Comparison of ENCODE assay signal across 23 cellular contexts in genomic region chr16:66950971-66951790, GRCh38. TPM values are rescaled to one million over a fixed set of nuclear protein-coding genes. Genes with fewer than 3 reads are reported as not detected.
DNase-seq lines count a peak whose midpoint lies in the region; ATAC-seq and TF ChIP-seq lines count a peak whose summit lies in the region.
"Had no signal": no experiment of that assay in that cellular context is flagged by ENCODE, and none has a peak within 500 bp of the region (broad histone marks: within the 10 kb centered on the region; RNA-seq: fewer than 3 reads in every experiment).

No MANE protein-coding gene starts in this region.

- no peak overlapping the region for H3K56ac ChIP-seq in mesendoderm (ENCODE audit: low read length)

- H3K23ac ChIP-seq in mesendoderm (ENCODE audit: low read length): no peak overlapping the region

- H4K20me1 ChIP-seq in GM23248 (ENCODE audit: insufficient read depth): no peaks in the 10 kb centered on the region

- peaks cover 4% of the 10 kb centered on the region; the same call in 1 of the 2 replicates for H3K4me1 ChIP-seq in GM23248 (ENCODE audit: insufficient read depth)
- H3K4me1 ChIP-seq in mesendoderm (ENCODE audit: control insufficient read depth, low read depth, low read length): no peaks in the 10 kb centered on the region
- H3K4me1 ChIP-seq in A673 (ENCODE audit: insufficient read depth, low read length, poor library complexity, severe bottlenecking): no peaks in the 10 kb centered on the region
- H3K4me1 ChIP-seq: BE2C had no signal

- H3K9me2 ChIP-seq in GM23248 (ENCODE audit: insufficient read depth): no peaks in the 10 kb centered on the region

- H3F3A ChIP-seq in GM23248 (ENCODE audit: insufficient read depth): 0 out of 2 replicates have a peak, but pooled peaks cover 4% of the 10 kb centered on the region

- in situ Hi-C loops in GM23248 (cut with MboI): loop anchor here (25.0 kb wide), 1 partner anchor 211 kb away; the partner anchor contains the start of genes B3GNT9, FBXL8, HSF4 and NOL3

- H2AFZ ChIP-seq in GM23248: no peak overlapping the region

- intact Hi-C loops in A673 (cut with micrococcal nuclease; ENCODE audit: unreplicated experiment): loop anchor here (5.0 kb wide), 2 partner anchors 61 to 446 kb away; no protein-coding TSS in a partner anchor

- no peak overlapping the region for H4K5ac ChIP-seq in mesendoderm (ENCODE audit: low read length)

- no peak overlapping the region for H2BK5ac ChIP-seq in mesendoderm (ENCODE audit: low read length)

- no TSS peak for BruUV-seq in A673 (replicated peaks; lab: Mats Ljungman, UMichigan)

- H2AK5ac ChIP-seq in mesendoderm (ENCODE audit: low read length): no peak overlapping the region

- POLR2A ChIA-PET in A673 (lab: Charles Lee; ENCODE audit: low non-redundant PET): interaction anchor here (0.7 kb wide), 1 partner anchor 260 kb away, joined by 3 read pairs; no protein-coding TSS in a partner anchor

- H3K4me2 ChIP-seq in GM23248 (ENCODE audit: unreplicated experiment) (no peak overlapping the region), mesendoderm (ENCODE audit: low read length) (no peak overlapping the region)

- no peak overlapping the region for H4K8ac ChIP-seq in mesendoderm (ENCODE audit: low read depth, low read length)

- H3K4ac ChIP-seq in mesendoderm (ENCODE audit: low read depth, low read length): no peak overlapping the region

- no peaks in the 10 kb centered on the region for H3K79me1 ChIP-seq in mesendoderm (ENCODE audit: low read length)

- no peak for TF ChIP-seq CTCF in A673 (conservative IDR thresholded peaks at IDR 0.05; ENCODE audit: low read depth, low read length)
- TF ChIP-seq CTCF in GM10266 (IDR thresholded peaks at IDR 0.05; ENCODE audit: control insufficient read depth, insufficient read depth, low read depth, missing control alignments): no peak

- H3K4me3 ChIP-seq in GM23248 (no peak overlapping the region), mesendoderm (ENCODE audit: low read length) (no peak overlapping the region), A673 (ENCODE audit: low read depth, low read length, poor library complexity, severe bottlenecking) (no peak overlapping the region)

- H3K27me3 ChIP-seq in GM23248 (replicated peaks; ENCODE audit: insufficient read depth): no peaks in the 10 kb centered on the region; the same call in none of the 2 replicates
- H3K27me3 ChIP-seq in mesendoderm (ENCODE audit: insufficient read depth, low read length, poor library complexity): peaks cover 11% of the 10 kb centered on the region
- no peaks in the 10 kb centered on the region for H3K27me3 ChIP-seq in A673 (replicated peaks; ENCODE audit: insufficient read depth, low read depth, low read length, poor library complexity)
- H3K27me3 ChIP-seq: BE2C had no signal

- CTCF ChIA-PET in A673 (lab: Charles Lee): no interaction called here

- H3K9me3 ChIP-seq in GM23248 (ENCODE audit: low read depth) (no peaks in the 10 kb centered on the region), A673 (ENCODE audit: low read depth, low read length, poor library complexity, severe bottlenecking) (peaks cover 7% of the 10 kb centered on the region)
- H3K9me3 ChIP-seq: BE2C had no signal

- WGBS in GM23248 (ENCODE audit: low coverage in 1 of 2, low lambda C conversion rate in 2 of 2, missing lambda C conversion rate in 2 of 2), 2 experiments: 59 to 74% methylated on average over 4 of the region's 4 CpGs
- no CpG with 5 or more reads among the region's 4 CpGs for WGBS in mesendoderm (ENCODE audit: extremely low coverage, insufficient coverage, low lambda C conversion rate)

- H3K9ac ChIP-seq in GM23248: no peak overlapping the region
- H3K9ac ChIP-seq in mesendoderm (ENCODE audit: low read length): no peak overlapping the region

- no peak for ATAC-seq in GM18907 (IDR thresholded peaks at IDR 0.05; ENCODE audit: unreplicated experiment)

- H3K27ac ChIP-seq in GM23248 (no peak overlapping the region), mesendoderm (ENCODE audit: low read depth, low read length) (no peak overlapping the region), A673 (ENCODE audit: low read depth, low read length, poor library complexity, severe bottlenecking) (no peak overlapping the region)

- no peak overlapping the region for H2BK120ac ChIP-seq in mesendoderm (ENCODE audit: low read depth, low read length)

- DNase-seq in GM23248 (peak; percentile 38), LHCN-M2 (ENCODE audit: low read depth) (peak; percentile 35), RPMI7951 (ENCODE audit: low read depth) (peak; percentile 15), mesendoderm (peak; percentile 13), A673 (ENCODE audit: low spot score) (no peak), GM10266 (ENCODE audit: extremely low spot score) (no peak), GF-D8 (lab: John Stamatoyannopoulos, UW) (no peak)
- DNase-seq: BE2C; CD4-positive, alpha-beta T cell; DND-41; GOT3; HFFc6; MV-4-11; NCI-H1417; NCI-H187 treated with DMSO at 0.1 percent for 48 hours; SHP77 treated with DMSO at 0.1 percent for 48 hours had no signal

- no peak overlapping the region for H3K18ac ChIP-seq in mesendoderm (ENCODE audit: low read length)

- H3K36me3 ChIP-seq in GM23248 (ENCODE audit: low read depth): no peaks in the 10 kb centered on the region
- no peaks in the 10 kb centered on the region for H3K36me3 ChIP-seq in mesendoderm (ENCODE audit: control insufficient read depth, insufficient read depth, low read length)
- no peaks in the 10 kb centered on the region for H3K36me3 ChIP-seq in A673 (ENCODE audit: insufficient read depth, low read length, poor library complexity, severe bottlenecking)
- H3K36me3 ChIP-seq: BE2C had no signal

- no peak overlapping the region for H2BK15ac ChIP-seq in mesendoderm (replicated peaks; ENCODE audit: low read depth)

- H3K79me2 ChIP-seq in GM23248 (ENCODE audit: insufficient read depth) (no peaks in the 10 kb centered on the region), mesendoderm (ENCODE audit: control insufficient read depth, insufficient read depth, low read length) (no peaks in the 10 kb centered on the region)

RNA-seq across cellular contexts. Expression of gene CES3, which starts 9.9 kb away (rescaled TPM):
- total RNA-seq in GM23248 (2014; rRNA removed; shearing (Covaris generic)): not detected in 2 replicates
- polyA plus RNA-seq in GM23248 (2016; fragmentation: Nextera tagmentation; extraction: Ambion mirVana): not detected in 2 replicates
- total RNA-seq in LHCN-M2 (2014; rRNA removed) (0.75 and 0.96 TPM in 2 replicates), A673 (2021) (3.0 and 3.9 TPM in 2 replicates)
- 0.05 TPM for polyA plus RNA-seq in LHCN-M2 (2012)
- total RNA-seq in RPMI7951 (2014; rRNA removed; shearing (Covaris generic)): 0.10 TPM in 1 of 2 replicates, not detected in the other
- 0.46 TPM for polyA plus RNA-seq in mesendoderm (2013, experiment 1 of 2)
- polyA plus RNA-seq in mesendoderm (2013, experiment 2 of 2): 0.42 TPM

RNA-seq across cellular contexts. Expression of gene CES2, which starts 15.9 kb away (rescaled TPM):
- total RNA-seq in GM23248 (2014; rRNA removed; shearing (Covaris generic)): 32.3 and 46.8 TPM in 2 replicates
- polyA plus RNA-seq in GM23248 (2016; fragmentation: Nextera tagmentation; extraction: Ambion mirVana): 33.9 and 37.6 TPM in 2 replicates
- 45.8 and 53.4 TPM in 2 replicates for total RNA-seq in LHCN-M2 (2014; rRNA removed)
- polyA plus RNA-seq in LHCN-M2 (2012): 29.1 TPM
- 19.2 and 21.3 TPM in 2 replicates for total RNA-seq in RPMI7951 (2014; rRNA removed; shearing (Covaris generic))
- polyA plus RNA-seq in mesendoderm (2013, experiment 1 of 2): 7.7 TPM
- 7.8 TPM for polyA plus RNA-seq in mesendoderm (2013, experiment 2 of 2)
- total RNA-seq in A673 (2021): 37.6 and 39.8 TPM in 2 replicates

RNA-seq across cellular contexts. Expression of gene CIAO2B, which starts 17.0 kb away (rescaled TPM):
- total RNA-seq in GM23248 (2014; rRNA removed; shearing (Covaris generic)): 76.1 and 111 TPM in 2 replicates
- polyA plus RNA-seq in GM23248 (2016; fragmentation: Nextera tagmentation; extraction: Ambion mirVana): 173 and 182 TPM in 2 replicates
- total RNA-seq in LHCN-M2 (2014; rRNA removed): 147 and 148 TPM in 2 replicates
- polyA plus RNA-seq in LHCN-M2 (2012): 252 TPM
- 254 and 336 TPM in 2 replicates for total RNA-seq in RPMI7951 (2014; rRNA removed; shearing (Covaris generic))
- 80.8 TPM for polyA plus RNA-seq in mesendoderm (2013, experiment 1 of 2)
- 79.9 TPM for polyA plus RNA-seq in mesendoderm (2013, experiment 2 of 2)
- 97.4 and 108 TPM in 2 replicates for total RNA-seq in A673 (2021)

RNA-seq across cellular contexts. Expression of gene RRAD, which starts 25.8 kb away (rescaled TPM):
- 0.22 and 1.1 TPM in 2 replicates for total RNA-seq in GM23248 (2014; rRNA removed; shearing (Covaris generic))
- polyA plus RNA-seq in GM23248 (2016; fragmentation: Nextera tagmentation; extraction: Ambion mirVana): 0.70 and 0.76 TPM in 2 replicates
- total RNA-seq in LHCN-M2 (2014; rRNA removed) (1.1 and 1.7 TPM in 2 replicates), A673 (2021) (0.19 and 0.28 TPM in 2 replicates)
- 1.1 TPM for polyA plus RNA-seq in LHCN-M2 (2012)
- total RNA-seq in RPMI7951 (2014; rRNA removed; shearing (Covaris generic)): 3.4 and 5.1 TPM in 2 replicates
- polyA plus RNA-seq in mesendoderm (2013, experiment 1 of 2): 0.06 TPM
- 0.04 TPM for polyA plus RNA-seq in mesendoderm (2013, experiment 2 of 2)
- polyA plus RNA-seq: IgD-negative memory B cell had no signal

RNA-seq across cellular contexts. Expression of gene CDH16, which starts 32.5 kb away (rescaled TPM):
- not detected in 2 replicates for total RNA-seq in GM23248 (2014; rRNA removed; shearing (Covaris generic))
- not detected in 2 replicates for polyA plus RNA-seq in GM23248 (2016; fragmentation: Nextera tagmentation; extraction: Ambion mirVana)
- total RNA-seq in LHCN-M2 (2014; rRNA removed) (not detected in 2 replicates), A673 (2021) (not detected in 2 replicates)
- not detected for polyA plus RNA-seq in LHCN-M2 (2012)
- not detected in 2 replicates for total RNA-seq in RPMI7951 (2014; rRNA removed; shearing (Covaris generic))
- polyA plus RNA-seq in mesendoderm (2013, experiment 1 of 2): not detected
- polyA plus RNA-seq in mesendoderm (2013, experiment 2 of 2): not detected
- total RNA-seq: CD4-positive, alpha-beta T cell; HT-29; NCI-H460; OCI-LY7; T-helper 1 cell treated with Interleukin-12 subunit alpha and Interleukin-12 subunit beta and Interleukin-4 antibody, amounts not matched to agents 30 ng/mL and 1 ng/mL, for 36 hours had no signal
- polyA plus RNA-seq: AG04450, IgD-negative memory B cell had no signal

Comparison
In these comparisons a context has a peak if more than half of its experiments do, and no peak if none do; other contexts are left out.
1. DNase-seq: peak in GM23248 (single experiment), LHCN-M2 (single experiment), RPMI7951 (single experiment) and mesendoderm (single experiment); none in A673 (single experiment), GM10266 (single experiment) and GF-D8 (single experiment).